Comparison of ENCODE assay signal across 34 cellular contexts in the genomic region with DNA sequence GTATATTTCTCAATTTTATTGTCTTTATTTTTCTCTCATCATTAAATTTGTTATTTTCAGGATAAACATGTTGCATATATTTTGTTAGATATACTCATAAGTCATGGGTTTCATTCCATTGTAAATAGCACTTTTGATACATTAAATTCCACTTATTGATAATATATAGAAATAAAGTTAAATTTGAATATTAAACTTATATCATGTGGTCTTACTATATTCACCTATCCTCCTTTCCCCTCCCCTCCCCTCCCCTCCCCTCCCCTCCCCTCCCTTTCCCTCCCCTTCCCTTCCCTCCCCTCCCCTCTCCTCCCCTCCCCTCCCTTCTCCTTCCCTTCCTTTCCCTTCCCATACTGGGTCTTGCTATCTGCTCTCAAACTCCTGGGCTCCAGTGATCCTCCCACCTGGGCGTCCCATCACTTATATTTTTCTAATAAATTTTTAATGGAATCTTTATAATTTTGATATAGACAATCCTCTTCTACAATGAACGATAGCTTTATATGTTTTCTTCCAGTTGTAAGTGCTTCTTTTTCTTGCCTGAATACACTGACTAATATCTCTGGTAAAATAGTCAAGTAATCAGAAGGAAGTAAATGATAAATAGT.
"Had no signal": no experiment of that assay in that cellular context is flagged by ENCODE, and none has a peak within 500 bp of the region (broad histone marks: within the 10 kb centered on the region; RNA-seq: fewer than 3 reads in every experiment).

No MANE protein-coding gene starts in this region.

- H3K9me3 ChIP-seq: MG63 had no signal

- DNase-seq: Karpas-422, Kasumi-1, MG63, MM.1S, MV-4-11, NCI-H1048, NCI-H1092, NCI-H1092 treated with DMSO at 0.1 percent for 48 hours, NCI-H1105, NCI-H1105 treated with DMSO at 0.1 percent for 48 hours, NCI-H1417, NCI-H1417 treated with DMSO at 0.1 percent for 48 hours, NCI-H1436, NCI-H1436 treated with DMSO at 0.1 percent for 48 hours, NCI-H146, NCI-H1694, NCI-H1694 treated with DMSO at 0.1 percent for 48 hours, NCI-H187, NCI-H187 treated with DMSO at 0.1 percent for 48 hours, NCI-H1930, NCI-H2029, NCI-H2029 treated with DMSO at 0.1 percent for 48 hours, NCI-H2081, NCI-H2081 treated with DMSO at 0.1 percent for 48 hours, NCI-H2107, NCI-H2171, NCI-H2171 treated with DMSO at 0.1 percent for 48 hours, NCI-H2227 treated with DMSO at 0.1 percent for 48 hours, NCI-H226, NCI-H345, NCI-H446, NCI-H446 treated with DMSO at 0.1 percent for 48 hours, NCI-H510A, NCI-H510A treated with DMSO at 0.1 percent for 48 hours had no signal

- H3K36me3 ChIP-seq: MG63 had no signal

- H3K4me3 ChIP-seq: MG63 had no signal

- H3K27me3 ChIP-seq: MG63 had no signal
